11 cellular contexts compared by ENCODE assay signal in the genomic region with DNA sequence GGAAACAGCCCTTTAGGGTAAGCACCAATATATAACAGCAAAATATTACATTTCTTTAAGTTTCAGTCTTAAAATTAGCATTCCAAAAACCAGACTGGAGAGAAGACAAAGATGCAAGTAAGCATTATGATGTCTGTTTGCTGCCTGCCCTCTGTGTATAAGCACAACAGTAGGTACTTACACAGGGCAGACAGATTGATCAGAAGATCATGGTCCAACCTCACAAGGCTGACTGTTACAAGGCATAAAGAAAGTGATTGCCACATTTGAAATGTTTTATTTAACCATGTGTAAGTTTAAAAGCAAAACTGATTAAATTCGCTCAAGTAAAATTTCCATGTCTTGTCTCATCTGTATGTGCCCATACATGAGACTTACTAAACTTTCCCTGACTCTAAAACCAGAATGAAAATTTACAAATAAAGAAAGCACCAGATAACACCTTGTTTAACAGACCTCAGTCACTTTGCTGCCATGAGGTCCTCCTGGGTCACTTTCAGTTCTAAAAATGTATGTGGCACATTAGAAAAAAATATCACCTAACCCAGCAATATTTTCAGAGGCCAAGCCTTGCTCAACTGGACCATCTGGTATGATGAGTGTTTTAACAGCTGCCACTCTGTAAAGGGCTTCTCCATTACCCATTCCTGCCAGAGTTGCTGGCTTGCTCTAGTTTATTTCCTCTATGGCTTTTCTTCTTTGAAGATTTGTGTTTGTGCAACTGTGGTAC.
DNase-seq lines count a peak whose midpoint lies in the region; ATAC-seq and TF ChIP-seq lines count a peak whose summit lies in the region.
"Had no signal": no experiment of that assay in that cellular context is flagged by ENCODE, and none has a peak within 500 bp of the region (broad histone marks: within the 10 kb centered on the region; RNA-seq: fewer than 3 reads in every experiment).

No MANE protein-coding gene starts in this region.

- intact Hi-C loops in dorsolateral prefrontal cortex (cut with DNase I) = no loop called here

- H3K4me3 ChIP-seq in dorsolateral prefrontal cortex = no peak overlapping the region

- H3K27ac ChIP-seq in dorsolateral prefrontal cortex = no peak overlapping the region

- no peak overlapping the region for H3K4me3 Mint-ChIP-seq in activated T-cell treated with anti-CD3 and anti-CD28 coated beads, Interleukin-2, amount 50 U/mL, for 4 hours
- H3K4me3 Mint-ChIP-seq: T-helper 1 cell treated with Interleukin-12 subunit alpha and Interleukin-12 subunit beta and Interleukin-4 antibody, amounts not matched to agents 30 μg/mL and 1 μg/mL, for 36 hours had no signal

- H3K27me3 ChIP-seq in dorsolateral prefrontal cortex = no peaks in the 10 kb centered on the region

- DNase-seq in NCI-H1092 (lab: John Stamatoyannopoulos, UW) = peak; percentile 93
- DNase-seq in RPMI8226 = peak; percentile 61
- no peak for DNase-seq in middle frontal gyrus (ENCODE audit: extremely low spot score, low spot score)
- no peak for DNase-seq in activated T-cell treated with anti-CD3 and anti-CD28 coated beads for 4 hours
- DNase-seq in activated T-cell treated with anti-CD3 and anti-CD28 coated beads, Interleukin-2, amount 50 U/mL, for 4 hours = no peak
- no peak for DNase-seq in dorsolateral prefrontal cortex
- DNase-seq: substantia nigra had no signal

- no peaks in the 10 kb centered on the region for H3K9me3 Mint-ChIP-seq in activated T-cell treated with anti-CD3 and anti-CD28 coated beads, Interleukin-2, amount 50 U/mL, for 4 hours
- H3K9me3 Mint-ChIP-seq: T-helper 1 cell treated with Interleukin-12 subunit alpha and Interleukin-12 subunit beta and Interleukin-4 antibody, amounts not matched to agents 30 μg/mL and 1 μg/mL, for 36 hours had no signal

- H3K4me1 Mint-ChIP-seq in activated T-cell treated with anti-CD3 and anti-CD28 coated beads, Interleukin-2, amount 50 U/mL, for 4 hours (ENCODE audit: low read depth) = no peaks in the 10 kb centered on the region

- ATAC-seq in GM18873 (IDR thresholded peaks at IDR 0.05; ENCODE audit: low FRiP score, unreplicated experiment) (peak; percentile 63), GM21825 (IDR thresholded peaks at IDR 0.05; ENCODE audit: unreplicated experiment) (peak; percentile 53)
- no peak for ATAC-seq in activated T-cell treated with anti-CD3 and anti-CD28 coated beads, Interleukin-2, amount 50 U/mL, for 4 hours
- ATAC-seq: HCT116 had no signal

- TF ChIP-seq CTCF in dorsolateral prefrontal cortex (IDR thresholded peaks at IDR 0.05 in 54 of 56, conservative IDR thresholded peaks at IDR 0.05 in 2 of 56; ENCODE audit: low read depth in 1 of 56, partially characterized antibody in 56 of 56) = no peak

- H3K27me3 Mint-ChIP-seq in activated T-cell treated with anti-CD3 and anti-CD28 coated beads, Interleukin-2, amount 50 U/mL, for 4 hours (ENCODE audit: low read depth) = no peaks in the 10 kb centered on the region

- H3K36me3 Mint-ChIP-seq in activated T-cell treated with anti-CD3 and anti-CD28 coated beads, Interleukin-2, amount 50 U/mL, for 4 hours (ENCODE audit: insufficient read depth) = no peaks in the 10 kb centered on the region

Comparison
In these comparisons a context has a peak if more than half of its experiments do, and no peak if none do; other contexts are left out.
1. ATAC-seq: peak in GM18873 (single experiment) and GM21825 (single experiment); none in activated T-cell treated with anti-CD3 and anti-CD28 coated beads, Interleukin-2, amount 50 U/mL, for 4 hours (0 of 2).
2. DNase-seq: peak in NCI-H1092 (single experiment) and RPMI8226 (single experiment); none in middle frontal gyrus (single experiment), activated T-cell treated with anti-CD3 and anti-CD28 coated beads for 4 hours (single experiment), activated T-cell treated with anti-CD3 and anti-CD28 coated beads, Interleukin-2, amount 50 U/mL, for 4 hours (single experiment) and dorsolateral prefrontal cortex (0 of 10).